ENCODE assay signal across 9 cellular contexts in the genomic region with DNA sequence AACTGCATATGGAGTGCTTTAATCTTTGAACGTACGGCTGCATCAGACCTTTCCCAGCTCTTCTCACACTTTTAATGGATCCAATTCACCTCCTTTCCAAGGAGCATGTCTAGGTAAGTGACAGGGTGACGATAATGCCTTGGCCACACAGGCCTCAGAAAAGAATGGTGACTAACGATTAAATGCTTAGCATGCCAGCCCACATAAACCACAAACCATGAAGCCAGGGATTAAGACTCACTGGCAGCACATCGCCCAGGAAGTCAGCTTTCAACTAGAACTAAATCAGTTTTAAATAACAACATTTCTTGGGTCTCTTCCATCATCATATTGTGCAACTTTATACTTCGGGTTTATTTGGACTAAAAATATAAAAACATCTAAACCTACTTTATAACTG. TPM values are rescaled to one million over a fixed set of nuclear protein-coding genes. Genes with fewer than 3 reads are reported as not detected.
DNase-seq lines count a peak whose midpoint lies in the region; ATAC-seq and TF ChIP-seq lines count a peak whose summit lies in the region.
"Had no signal": no experiment of that assay in that cellular context is flagged by ENCODE, and none has a peak within 500 bp of the region (broad histone marks: within the 10 kb centered on the region; RNA-seq: fewer than 3 reads in every experiment).

No MANE protein-coding gene starts in this region.

- H3K36me3 Mint-ChIP-seq in activated naive CD8-positive, alpha-beta T cell treated with anti-CD3 and anti-CD28 coated beads, Interleukin-2, amount 10 ng/mL, durations not matched to agents 7 days and 5 days, result peaks cover 4% of the 10 kb centered on the region
- H3K36me3 Mint-ChIP-seq: brain had no signal

- no peak overlapping the region for H3K4me3 ChIP-seq in right lobe of liver

- 31% methylated on average over 6 of the region's 6 CpGs for WGBS in right lobe of liver (ENCODE audit: insufficient coverage, low coverage, low lambda C conversion rate, missing lambda C conversion rate)

- no peaks in the 10 kb centered on the region for H3K9me3 ChIP-seq in right lobe of liver

- H3K27ac ChIP-seq in right lobe of liver, result no peak overlapping the region

- POLR2A ChIA-PET in activated naive CD8-positive, alpha-beta T cell treated with anti-CD3 and anti-CD28 coated beads, Interleukin-2, amount 10 ng/mL, durations not matched to agents 7 days and 5 days (lab: Charles Lee), result no interaction called here

- DNase-seq in Ammon's horn (ENCODE audit: low spot score), result peak; percentile 13
- peak; percentile 3 to 66 for DNase-seq in NCI-H187 (lab: John Stamatoyannopoulos, UW)
- no peak for DNase-seq in activated naive CD8-positive, alpha-beta T cell treated with anti-CD3 and anti-CD28 coated beads, Interleukin-2, amount 10 ng/mL, durations not matched to agents 7 days and 5 days
- DNase-seq in myocyte (ENCODE audit: low read depth), result peak; percentile 93
- DNase-seq in DMS53 treated with DMSO at 0.1 percent for 48 hours (lab: John Stamatoyannopoulos, UW; ENCODE audit: unreplicated experiment), result no peak
- DNase-seq in NCI-H1436 (lab: John Stamatoyannopoulos, UW), result no peak
- DNase-seq in posterior cingulate gyrus, result no peak
- no peak for DNase-seq in right lobe of liver

- no peak for TF ChIP-seq CTCF in right lobe of liver (IDR thresholded peaks at IDR 0.05)

- H3K9me3 Mint-ChIP-seq in activated naive CD8-positive, alpha-beta T cell treated with anti-CD3 and anti-CD28 coated beads, Interleukin-2, amount 10 ng/mL, durations not matched to agents 7 days and 5 days, result peaks cover 5% of the 10 kb centered on the region
- H3K9me3 Mint-ChIP-seq: brain had no signal

- no peaks in the 10 kb centered on the region for H3K4me1 ChIP-seq in right lobe of liver

- H3K27ac Mint-ChIP-seq in activated naive CD8-positive, alpha-beta T cell treated with anti-CD3 and anti-CD28 coated beads, Interleukin-2, amount 10 ng/mL, durations not matched to agents 7 days and 5 days, result peak overlapping the region; percentile 62

- no peaks in the 10 kb centered on the region for H3K27me3 ChIP-seq in right lobe of liver

- ATAC-seq in activated naive CD8-positive, alpha-beta T cell treated with anti-CD3 and anti-CD28 coated beads, Interleukin-2, amount 10 ng/mL, durations not matched to agents 7 days and 5 days (ENCODE audit: low read depth), result peak; percentile 81
- ATAC-seq in right lobe of liver, result no peak

- H3K4me1 Mint-ChIP-seq in activated naive CD8-positive, alpha-beta T cell treated with anti-CD3 and anti-CD28 coated beads, Interleukin-2, amount 10 ng/mL, durations not matched to agents 7 days and 5 days, result peaks cover 16% of the 10 kb centered on the region

- H3K27me3 Mint-ChIP-seq in activated naive CD8-positive, alpha-beta T cell treated with anti-CD3 and anti-CD28 coated beads, Interleukin-2, amount 10 ng/mL, durations not matched to agents 7 days and 5 days, result no peaks in the 10 kb centered on the region

- peak overlapping the region; percentile 48 for H3K4me3 Mint-ChIP-seq in activated naive CD8-positive, alpha-beta T cell treated with anti-CD3 and anti-CD28 coated beads, Interleukin-2, amount 10 ng/mL, durations not matched to agents 7 days and 5 days

- H3K36me3 ChIP-seq in right lobe of liver, result no peaks in the 10 kb centered on the region

- intact Hi-C loops in posterior cingulate gyrus (cut with DNase I) (no loop called here), right lobe of liver (cut with DNase I) (no loop called here)

- no peak for TF ChIP-seq POLR2A in right lobe of liver (IDR thresholded peaks at IDR 0.05)

RNA-seq across cellular contexts. Expression of a gene that starts 28.7 kb away (rescaled TPM):
- total RNA-seq in activated naive CD8-positive, alpha-beta T cell treated with anti-CD3 and anti-CD28 coated beads, Interleukin-2, amount 10 ng/mL, durations not matched to agents 7 days and 5 days, result 10 to 100 TPM; 35.4 to 43.0 TPM
- total RNA-seq in myocyte, result 63.9 and 143 TPM in 2 replicates
- 17.0 TPM for polyA plus RNA-seq in myocyte (2012)
- 1 to 10 TPM in 5 of 6 experiments, under 1 TPM in 1; 0.73 to 5.0 (median 1.6) TPM for total RNA-seq in right lobe of liver

Comparison
In these comparisons a context has a peak if more than half of its experiments do, and no peak if none do; other contexts are left out.
1. DNase-seq: peak in Ammon's horn (single experiment), NCI-H187 (2 of 2) and myocyte (single experiment); none in activated naive CD8-positive, alpha-beta T cell treated with anti-CD3 and anti-CD28 coated beads, Interleukin-2, amount 10 ng/mL, durations not matched to agents 7 days and 5 days (single experiment), DMS53 treated with DMSO at 0.1 percent for 48 hours (single experiment), NCI-H1436 (single experiment), posterior cingulate gyrus (0 of 10) and right lobe of liver (0 of 3).
2. RNA of a gene that starts 28.7 kb away (total RNA-seq): 63.9 to 143 TPM in myocyte and 35.4 to 43.0 TPM in activated naive CD8-positive, alpha-beta T cell treated with anti-CD3 and anti-CD28 coated beads, Interleukin-2, amount 10 ng/mL, durations not matched to agents 7 days and 5 days; 0.73 to 5.0 TPM in right lobe of liver; every median in the first group is over 4 times any median in the second.